1 cellular context compared by ENCODE assay signal in the genomic region with DNA sequence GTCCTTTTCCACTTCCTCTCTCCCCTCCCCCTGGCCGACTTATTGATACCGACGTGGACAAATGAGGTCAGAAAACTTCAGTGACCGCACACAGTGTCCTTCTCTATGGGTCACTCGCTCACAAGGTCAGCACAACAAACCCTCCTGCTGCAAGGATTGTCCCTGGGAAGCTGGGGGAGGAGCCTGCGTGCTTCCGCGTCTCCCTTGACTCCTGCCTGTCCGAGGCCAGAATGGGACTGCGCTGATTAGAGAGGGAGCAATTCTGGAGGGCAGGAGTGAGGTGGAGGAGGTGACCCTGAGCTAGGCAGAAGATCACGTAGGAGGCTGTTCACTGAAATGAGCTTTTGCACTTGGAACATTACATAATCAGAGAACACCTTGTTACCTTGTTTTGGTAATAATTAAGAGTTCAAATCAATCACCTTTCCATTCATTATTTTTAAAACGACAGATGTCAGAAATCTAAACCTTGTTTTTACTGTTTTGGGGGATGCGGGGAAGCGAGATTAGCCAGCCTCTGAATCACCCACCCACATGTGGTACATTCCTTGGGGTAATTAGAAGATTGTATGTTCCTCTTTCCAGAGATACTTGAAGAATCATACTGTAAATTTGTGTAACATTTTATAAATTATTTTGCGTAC.
TF ChIP-seq lines count a peak whose summit lies in the region.

No MANE protein-coding gene starts in this region.

TF ChIP-seq in GM23338, 12 proteins besides CTCF, POLR2A, EP300 and RAD21 (continued from another document):
- TF ChIP-seq ZNF462 (CRISPR knock-in tag; IDR thresholded peaks at IDR 0.05) = no peak
- TF ChIP-seq REST (IDR thresholded peaks at IDR 0.05; ENCODE audit: unreplicated experiment) = no peak
- TF ChIP-seq POLR2AphosphoS5 (IDR thresholded peaks at IDR 0.05; ENCODE audit: low read depth) = no peak
- TF ChIP-seq ZNF114 (CRISPR knock-in tag; IDR thresholded peaks at IDR 0.05) = no peak
- no peak for TF ChIP-seq EZH2phosphoT487 (IDR thresholded peaks at IDR 0.05; ENCODE audit: unreplicated experiment)
